20 cellular contexts compared by ENCODE assay signal in genomic region chr7:15780271-15780670, GRCh38.
DNase-seq lines count a peak whose midpoint lies in the region; FAIRE-seq and TF ChIP-seq lines count a peak whose summit lies in the region.
"Had no signal": no experiment of that assay in that cellular context is flagged by ENCODE, and none has a peak within 500 bp of the region (broad histone marks: within the 10 kb centered on the region; RNA-seq: fewer than 3 reads in every experiment).

No MANE protein-coding gene starts in this region.

- no peak overlapping the region for H3K4me3 ChIP-seq in OCI-LY7 (ENCODE audit: low read depth, low read length, poor library complexity, severe bottlenecking)
- H3K4me3 ChIP-seq: testis had no signal

- CTCF ChIA-PET in OCI-LY7 (lab: Charles Lee; ENCODE audit: unreplicated experiment) = no interaction called here

- FAIRE-seq in D721Med (lab: Jason Lieb, UNC) = no peak
- FAIRE-seq: frontal cortex had no signal

- H3K4me2 ChIP-seq in OCI-LY7 (ENCODE audit: low read length) = no peak overlapping the region

- H3K9me2 ChIP-seq in OCI-LY7 (ENCODE audit: insufficient read depth, low read length) = no peaks in the 10 kb centered on the region

- POLR2A ChIA-PET in OCI-LY7 (lab: Charles Lee) = interaction anchor here (0.6 kb wide), 1 partner anchor 48 kb away, joined by 3 read pairs; no protein-coding TSS in a partner anchor

- H3K36me3 ChIP-seq in OCI-LY7 (ENCODE audit: insufficient read depth, low read length) = no peaks in the 10 kb centered on the region

- H3K9me3 ChIP-seq in OCI-LY7 (ENCODE audit: low read length) = no peaks in the 10 kb centered on the region
- H3K9me3 ChIP-seq: Caco-2, testis had no signal

- no peaks in the 10 kb centered on the region for H3K4me1 ChIP-seq in OCI-LY7 (ENCODE audit: insufficient read depth, low read length, poor library complexity, severe bottlenecking)
- H3K4me1 ChIP-seq: Caco-2 had no signal

- no peaks in the 10 kb centered on the region for H3K79me2 ChIP-seq in OCI-LY7 (ENCODE audit: insufficient read depth, low read depth, low read length)

- TF ChIP-seq CTCF in chondrocyte (IDR thresholded peaks at IDR 0.05) (no peak), OCI-LY7 (conservative IDR thresholded peaks at IDR 0.05; ENCODE audit: low read length) (no peak), D721Med (IDR thresholded peaks at IDR 0.05; ENCODE audit: insufficient read depth, missing control alignments) (no peak)

- H3K4me1 Mint-ChIP-seq in chondrocyte (ENCODE audit: low read depth) = peaks cover 16% of the 10 kb centered on the region
- H3K4me1 Mint-ChIP-seq: IgD-negative memory B cell, T-cell had no signal

- intact Hi-C loops in OCI-LY7 (cut with micrococcal nuclease; ENCODE audit: unreplicated experiment) = no loop called here

- H3K27me3 Mint-ChIP-seq in chondrocyte (ENCODE audit: low read depth) = no peaks in the 10 kb centered on the region
- H3K27me3 Mint-ChIP-seq: activated naive CD8-positive, alpha-beta T cell; dendritic cell treated with granulocyte-macrophage colony-stimulating factor and Interleukin-4, amounts not matched to agents 40 ng/mL and 50 ng/mL, for 4 days; IgD-negative memory B cell; T-cell had no signal

- H3K27ac Mint-ChIP-seq in chondrocyte (ENCODE audit: unreplicated experiment) = peak overlapping the region; percentile 54
- H3K27ac Mint-ChIP-seq: activated naive CD8-positive, alpha-beta T cell; dendritic cell treated with granulocyte-macrophage colony-stimulating factor and Interleukin-4, amounts not matched to agents 40 ng/mL and 50 ng/mL, for 4 days; IgD-negative memory B cell; T-cell had no signal

- H3K27ac ChIP-seq in OCI-LY7 (ENCODE audit: low read depth, low read length, poor library complexity, severe bottlenecking) = no peak overlapping the region
- H3K27ac ChIP-seq: testis had no signal

- H3K9me3 Mint-ChIP-seq in chondrocyte (ENCODE audit: low read depth) = no peaks in the 10 kb centered on the region
- H3K9me3 Mint-ChIP-seq: dendritic cell treated with granulocyte-macrophage colony-stimulating factor and Interleukin-4, amounts not matched to agents 40 ng/mL and 50 ng/mL, for 4 days had no signal

- H2AFZ ChIP-seq in OCI-LY7 (ENCODE audit: low read length) = no peak overlapping the region

- BruUV-seq in OCI-LY7 (replicated peaks; lab: Mats Ljungman, UMichigan) = no TSS peak

- H3K4me3 Mint-ChIP-seq in chondrocyte (ENCODE audit: unreplicated experiment) = no peak overlapping the region
- H3K4me3 Mint-ChIP-seq: activated naive CD8-positive, alpha-beta T cell; dendritic cell treated with granulocyte-macrophage colony-stimulating factor and Interleukin-4, amounts not matched to agents 40 ng/mL and 50 ng/mL, for 4 days; IgD-negative memory B cell; T-cell had no signal

- no peaks in the 10 kb centered on the region for H3K36me3 Mint-ChIP-seq in chondrocyte (ENCODE audit: low read depth)
- H3K36me3 Mint-ChIP-seq: activated naive CD8-positive, alpha-beta T cell; IgD-negative memory B cell; T-cell had no signal

- in situ Hi-C loops in Caki2 (cut with HindIII; ENCODE audit: low pct_unique_long_range_greater_than_20kb, low sequenced_read_pairs) (no loop called here), KBM-7 (cut with MboI; ENCODE audit: low pct_unique_long_range_greater_than_20kb, low sequenced_read_pairs) (no loop called here)

- peak; percentile 39 for DNase-seq in Caki2 (ENCODE audit: low read depth)
- DNase-seq in KBM-7 = peak; percentile 29
- DNase-seq in chondrocyte (ENCODE audit: low spot score) = no peak
- DNase-seq in kidney tubule cell (ENCODE audit: low spot score) = peak; percentile 81
- DNase-seq in KG1 (lab: John Stamatoyannopoulos, UW) = no peak
- DNase-seq in activated CD8-positive, alpha-beta memory T cell treated with anti-CD3 and anti-CD28 coated beads, Interleukin-2, amount 50 U/mL, for 4 hours = no peak
- DNase-seq in OCI-LY7 (ENCODE audit: low spot score) = no peak
- DNase-seq in D721Med (ENCODE audit: insufficient read length, low spot score) = no peak
- DNase-seq: activated CD4-positive, CD25-positive, alpha-beta regulatory T cell treated with anti-CD3 and anti-CD28 coated beads, Interleukin-2, amount 50 U/mL, for 72 hours; activated T-cell treated with anti-CD3 and anti-CD28 coated beads for 4 hours; NCI-H146; NCI-H510A treated with DMSO at 0.1 percent for 48 hours; posterior cingulate gyrus; T-cell; testis had no signal

- no peaks in the 10 kb centered on the region for H4K20me1 ChIP-seq in OCI-LY7 (ENCODE audit: insufficient read depth, low read length)

Comparison
In these comparisons a context has a peak if more than half of its experiments do, and no peak if none do; other contexts are left out.
1. DNase-seq: peak in Caki2 (single experiment), KBM-7 (single experiment) and kidney tubule cell (single experiment); none in chondrocyte (single experiment), KG1 (single experiment), activated CD8-positive, alpha-beta memory T cell treated with anti-CD3 and anti-CD28 coated beads, Interleukin-2, amount 50 U/mL, for 4 hours (single experiment), OCI-LY7 (single experiment) and D721Med (single experiment).